Comparison of ENCODE assay signal across 1 cellular context in the genomic region with DNA sequence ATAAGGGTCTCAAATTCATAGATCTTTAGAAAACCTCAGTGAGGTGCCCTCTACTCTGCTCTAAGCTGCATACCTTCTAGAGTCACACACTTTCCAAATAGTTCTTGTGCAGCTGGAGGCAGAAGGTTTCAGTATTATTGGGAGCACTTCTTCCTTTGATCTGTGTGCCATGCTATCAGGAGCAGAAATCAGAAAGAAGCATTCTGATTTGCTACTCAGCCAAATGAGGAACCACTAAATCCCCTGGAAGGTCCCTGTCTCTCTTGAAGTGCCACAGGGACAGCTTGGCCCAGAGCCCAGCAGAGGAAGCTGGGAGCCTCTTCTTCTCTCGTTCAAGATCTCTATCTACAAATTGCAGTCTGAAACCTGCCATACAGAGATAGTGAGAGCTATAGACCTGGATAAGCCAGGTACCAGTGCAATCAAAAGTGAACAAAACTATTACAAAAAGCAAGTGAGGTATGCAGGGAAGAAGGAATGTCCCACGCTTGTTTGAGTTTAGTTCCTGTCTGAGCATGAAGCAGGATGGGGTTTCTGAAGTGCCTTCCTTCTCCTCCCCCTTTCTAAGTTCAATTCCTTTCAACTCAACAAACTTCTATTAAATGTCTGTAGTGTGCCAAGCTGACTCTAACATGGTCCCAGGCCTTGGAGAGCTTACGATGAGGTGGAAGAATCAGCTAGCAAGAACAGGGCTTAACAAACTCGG.
TF ChIP-seq lines count a peak whose summit lies in the region.

No MANE protein-coding gene starts in this region.

TF ChIP-seq in WTC11, 78 proteins besides CTCF, POLR2A, EP300 and RAD21 (continued from another document):
- TF ChIP-seq, protein P1, sequence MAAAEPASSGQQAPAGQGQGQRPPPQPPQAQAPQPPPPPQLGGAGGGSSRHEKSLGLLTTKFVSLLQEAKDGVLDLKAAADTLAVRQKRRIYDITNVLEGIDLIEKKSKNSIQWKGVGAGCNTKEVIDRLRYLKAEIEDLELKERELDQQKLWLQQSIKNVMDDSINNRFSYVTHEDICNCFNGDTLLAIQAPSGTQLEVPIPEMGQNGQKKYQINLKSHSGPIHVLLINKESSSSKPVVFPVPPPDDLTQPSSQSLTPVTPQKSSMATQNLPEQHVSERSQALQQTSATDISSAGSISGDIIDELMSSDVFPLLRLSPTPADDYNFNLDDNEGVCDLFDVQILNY (CRISPR knock-in tag; IDR thresholded peaks at IDR 0.05), result no peak
- TF ChIP-seq NFYB (CRISPR knock-in tag; conservative IDR thresholded peaks at IDR 0.05; ENCODE audit: low read depth) (no peak), ZNF671 (CRISPR knock-in tag; IDR thresholded peaks at IDR 0.05) (no peak), RORB (CRISPR knock-in tag; IDR thresholded peaks at IDR 0.05) (no peak), MXD4 (CRISPR knock-in tag; IDR thresholded peaks at IDR 0.05; ENCODE audit: borderline replicate concordance) (no peak)
